Comparison of ENCODE assay signal across 1 cellular context in the genomic region with DNA sequence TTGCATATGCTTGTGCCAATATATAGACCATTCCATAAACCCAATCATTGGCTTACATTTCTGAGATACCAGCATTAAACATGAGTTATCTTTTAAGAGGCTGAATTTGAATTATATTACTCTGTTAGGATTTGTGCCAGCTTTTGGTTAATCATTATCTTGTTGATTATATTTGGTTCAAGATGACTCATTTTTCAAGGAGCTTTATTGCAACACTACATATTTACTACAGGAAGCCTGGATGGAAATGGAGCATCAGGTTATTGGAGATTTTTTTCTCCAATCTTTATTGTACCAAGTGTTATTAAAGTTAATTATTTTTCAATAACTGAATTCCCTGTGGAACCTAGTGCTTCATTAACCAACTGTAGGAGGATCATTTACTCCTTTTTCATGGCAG.
TF ChIP-seq lines count a peak whose summit lies in the region.

No MANE protein-coding gene starts in this region.

TF ChIP-seq in HepG2, 621 proteins besides CTCF, POLR2A, EP300 and RAD21 (continued from another document and continues in another):
- TF ChIP-seq ARID5B (CRISPR knock-in tag; IDR thresholded peaks at IDR 0.05) = peak; percentile 96
- TF ChIP-seq, protein P1, sequence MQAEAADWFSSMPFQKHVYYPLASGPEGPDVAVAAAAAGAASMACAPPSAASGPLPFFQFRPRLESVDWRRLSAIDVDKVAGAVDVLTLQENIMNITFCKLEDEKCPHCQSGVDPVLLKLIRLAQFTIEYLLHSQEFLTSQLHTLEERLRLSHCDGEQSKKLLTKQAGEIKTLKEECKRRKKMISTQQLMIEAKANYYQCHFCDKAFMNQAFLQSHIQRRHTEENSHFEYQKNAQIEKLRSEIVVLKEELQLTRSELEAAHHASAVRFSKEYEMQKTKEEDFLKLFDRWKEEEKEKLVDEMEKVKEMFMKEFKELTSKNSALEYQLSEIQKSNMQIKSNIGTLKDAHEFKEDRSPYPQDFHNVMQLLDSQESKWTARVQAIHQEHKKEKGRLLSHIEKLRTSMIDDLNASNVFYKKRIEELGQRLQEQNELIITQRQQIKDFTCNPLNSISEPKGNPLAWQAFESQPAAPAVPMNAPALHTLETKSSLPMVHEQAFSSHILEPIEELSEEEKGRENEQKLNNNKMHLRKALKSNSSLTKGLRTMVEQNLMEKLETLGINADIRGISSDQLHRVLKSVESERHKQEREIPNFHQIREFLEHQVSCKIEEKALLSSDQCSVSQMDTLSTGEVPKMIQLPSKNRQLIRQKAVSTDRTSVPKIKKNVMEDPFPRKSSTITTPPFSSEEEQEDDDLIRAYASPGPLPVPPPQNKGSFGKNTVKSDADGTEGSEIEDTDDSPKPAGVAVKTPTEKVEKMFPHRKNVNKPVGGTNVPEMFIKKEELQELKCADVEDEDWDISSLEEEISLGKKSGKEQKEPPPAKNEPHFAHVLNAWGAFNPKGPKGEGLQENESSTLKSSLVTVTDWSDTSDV (CRISPR knock-in tag; IDR thresholded peaks at IDR 0.05) = no peak
- peak; percentile 41 for TF ChIP-seq ASH2L (IDR thresholded peaks at IDR 0.05; ENCODE audit: insufficient read length, low read depth, low read length)
- TF ChIP-seq XBP1 (CRISPR knock-in tag; IDR thresholded peaks at IDR 0.05) = no peak
- TF ChIP-seq PITX1 (CRISPR knock-in tag; IDR thresholded peaks at IDR 0.05) = no peak
- peak; percentile 99 for TF ChIP-seq NFIC (IDR thresholded peaks at IDR 0.05; ENCODE audit: low read length)
- TF ChIP-seq SOX5 (CRISPR knock-in tag; IDR thresholded peaks at IDR 0.05; ENCODE audit: borderline replicate concordance) = peak; percentile 79; the same call in 1 of the 2 replicates
- TF ChIP-seq ARID2 (CRISPR knock-in tag; IDR thresholded peaks at IDR 0.05; ENCODE audit: borderline replicate concordance) = no peak
- TF ChIP-seq PAX8 (CRISPR knock-in tag; IDR thresholded peaks at IDR 0.05; ENCODE audit: borderline replicate concordance) = no peak
- TF ChIP-seq ZNF747 (CRISPR knock-in tag; IDR thresholded peaks at IDR 0.05; ENCODE audit: borderline replicate concordance) = no peak
- peak; percentile 96 for TF ChIP-seq CEBPB (IDR thresholded peaks at IDR 0.05; ENCODE audit: borderline replicate concordance, low read depth, low read length)
- no peak for TF ChIP-seq MTERF4 (CRISPR knock-in tag; IDR thresholded peaks at IDR 0.05)
- TF ChIP-seq NR2C2 (CRISPR knock-in tag; IDR thresholded peaks at IDR 0.05; ENCODE audit: borderline replicate concordance) = peak; percentile 36; the same call in 1 of the 2 replicates
- no peak for TF ChIP-seq ZNF430 (CRISPR knock-in tag; IDR thresholded peaks at IDR 0.05)
- no peak for TF ChIP-seq ZFX (CRISPR knock-in tag; IDR thresholded peaks at IDR 0.05; ENCODE audit: low read depth)
- no peak for TF ChIP-seq TBX2 (CRISPR knock-in tag; IDR thresholded peaks at IDR 0.05; ENCODE audit: borderline replicate concordance)
- no peak for TF ChIP-seq NR0B2 (CRISPR knock-in tag; IDR thresholded peaks at IDR 0.05)
- no peak for TF ChIP-seq NKX3-1 (CRISPR knock-in tag; IDR thresholded peaks at IDR 0.05)
- 0 out of 2 replicates have a peak, but pooled peaks have one; percentile 73 for TF ChIP-seq JUN (CRISPR knock-in tag; IDR thresholded peaks at IDR 0.05)
- no peak for TF ChIP-seq TGIF2 (CRISPR knock-in tag; IDR thresholded peaks at IDR 0.05)
- no peak for TF ChIP-seq RAD51 (IDR thresholded peaks at IDR 0.05; ENCODE audit: borderline replicate concordance)
- TF ChIP-seq ZNF773 (CRISPR knock-in tag; IDR thresholded peaks at IDR 0.05; ENCODE audit: borderline replicate concordance) = no peak
- no peak for TF ChIP-seq TMF1 (CRISPR knock-in tag; IDR thresholded peaks at IDR 0.05; ENCODE audit: low read depth)
- TF ChIP-seq BRF2 (CRISPR knock-in tag; IDR thresholded peaks at IDR 0.05) = 0 out of 2 replicates have a peak, but pooled peaks have one; percentile 16
- TF ChIP-seq ZC3H13 (CRISPR knock-in tag; IDR thresholded peaks at IDR 0.05) = no peak
- TF ChIP-seq TSC22D2 (CRISPR knock-in tag; IDR thresholded peaks at IDR 0.05; ENCODE audit: borderline replicate concordance) = no peak
- TF ChIP-seq, protein P2, sequence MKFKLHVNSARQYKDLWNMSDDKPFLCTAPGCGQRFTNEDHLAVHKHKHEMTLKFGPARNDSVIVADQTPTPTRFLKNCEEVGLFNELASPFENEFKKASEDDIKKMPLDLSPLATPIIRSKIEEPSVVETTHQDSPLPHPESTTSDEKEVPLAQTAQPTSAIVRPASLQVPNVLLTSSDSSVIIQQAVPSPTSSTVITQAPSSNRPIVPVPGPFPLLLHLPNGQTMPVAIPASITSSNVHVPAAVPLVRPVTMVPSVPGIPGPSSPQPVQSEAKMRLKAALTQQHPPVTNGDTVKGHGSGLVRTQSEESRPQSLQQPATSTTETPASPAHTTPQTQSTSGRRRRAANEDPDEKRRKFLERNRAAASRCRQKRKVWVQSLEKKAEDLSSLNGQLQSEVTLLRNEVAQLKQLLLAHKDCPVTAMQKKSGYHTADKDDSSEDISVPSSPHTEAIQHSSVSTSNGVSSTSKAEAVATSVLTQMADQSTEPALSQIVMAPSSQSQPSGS (CRISPR knock-in tag; IDR thresholded peaks at IDR 0.05) = peak; percentile 90; the same call in 1 of the 2 replicates
- no peak for TF ChIP-seq RFXAP (CRISPR knock-in tag; IDR thresholded peaks at IDR 0.05; ENCODE audit: borderline replicate concordance)
- peak; percentile 89; the same call in 1 of the 2 replicates for TF ChIP-seq HMG20A (CRISPR knock-in tag; IDR thresholded peaks at IDR 0.05; ENCODE audit: borderline replicate concordance)
- TF ChIP-seq, protein P3, sequence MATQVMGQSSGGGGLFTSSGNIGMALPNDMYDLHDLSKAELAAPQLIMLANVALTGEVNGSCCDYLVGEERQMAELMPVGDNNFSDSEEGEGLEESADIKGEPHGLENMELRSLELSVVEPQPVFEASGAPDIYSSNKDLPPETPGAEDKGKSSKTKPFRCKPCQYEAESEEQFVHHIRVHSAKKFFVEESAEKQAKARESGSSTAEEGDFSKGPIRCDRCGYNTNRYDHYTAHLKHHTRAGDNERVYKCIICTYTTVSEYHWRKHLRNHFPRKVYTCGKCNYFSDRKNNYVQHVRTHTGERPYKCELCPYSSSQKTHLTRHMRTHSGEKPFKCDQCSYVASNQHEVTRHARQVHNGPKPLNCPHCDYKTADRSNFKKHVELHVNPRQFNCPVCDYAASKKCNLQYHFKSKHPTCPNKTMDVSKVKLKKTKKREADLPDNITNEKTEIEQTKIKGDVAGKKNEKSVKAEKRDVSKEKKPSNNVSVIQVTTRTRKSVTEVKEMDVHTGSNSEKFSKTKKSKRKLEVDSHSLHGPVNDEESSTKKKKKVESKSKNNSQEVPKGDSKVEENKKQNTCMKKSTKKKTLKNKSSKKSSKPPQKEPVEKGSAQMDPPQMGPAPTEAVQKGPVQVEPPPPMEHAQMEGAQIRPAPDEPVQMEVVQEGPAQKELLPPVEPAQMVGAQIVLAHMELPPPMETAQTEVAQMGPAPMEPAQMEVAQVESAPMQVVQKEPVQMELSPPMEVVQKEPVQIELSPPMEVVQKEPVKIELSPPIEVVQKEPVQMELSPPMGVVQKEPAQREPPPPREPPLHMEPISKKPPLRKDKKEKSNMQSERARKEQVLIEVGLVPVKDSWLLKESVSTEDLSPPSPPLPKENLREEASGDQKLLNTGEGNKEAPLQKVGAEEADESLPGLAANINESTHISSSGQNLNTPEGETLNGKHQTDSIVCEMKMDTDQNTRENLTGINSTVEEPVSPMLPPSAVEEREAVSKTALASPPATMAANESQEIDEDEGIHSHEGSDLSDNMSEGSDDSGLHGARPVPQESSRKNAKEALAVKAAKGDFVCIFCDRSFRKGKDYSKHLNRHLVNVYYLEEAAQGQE (IDR thresholded peaks at IDR 0.05; ENCODE audit: borderline replicate concordance in 1 of 2, low read depth in 1 of 2, low read length in 2 of 2) = peak in 1 of 2 experiments; percentile 70; a peak in 1 of 4 replicates
- TF ChIP-seq ZSCAN12 (CRISPR knock-in tag; IDR thresholded peaks at IDR 0.05) = no peak
- no peak for TF ChIP-seq MAF1 (CRISPR knock-in tag; IDR thresholded peaks at IDR 0.05; ENCODE audit: borderline replicate concordance)
- TF ChIP-seq ZNF24 (IDR thresholded peaks at IDR 0.05) = no peak
- TF ChIP-seq SP5 (CRISPR knock-in tag; IDR thresholded peaks at IDR 0.05; ENCODE audit: borderline replicate concordance, low read depth) = no peak
- peak; percentile 55; the same call in 1 of the 2 replicates for TF ChIP-seq FOXP1 (IDR thresholded peaks at IDR 0.05)
- peak; percentile 98 for TF ChIP-seq FOXP1 (CRISPR knock-in tag; IDR thresholded peaks at IDR 0.05)
- TF ChIP-seq ZIK1 (CRISPR knock-in tag; IDR thresholded peaks at IDR 0.05; ENCODE audit: borderline replicate concordance, low read depth) = no peak
- TF ChIP-seq, protein P4, sequence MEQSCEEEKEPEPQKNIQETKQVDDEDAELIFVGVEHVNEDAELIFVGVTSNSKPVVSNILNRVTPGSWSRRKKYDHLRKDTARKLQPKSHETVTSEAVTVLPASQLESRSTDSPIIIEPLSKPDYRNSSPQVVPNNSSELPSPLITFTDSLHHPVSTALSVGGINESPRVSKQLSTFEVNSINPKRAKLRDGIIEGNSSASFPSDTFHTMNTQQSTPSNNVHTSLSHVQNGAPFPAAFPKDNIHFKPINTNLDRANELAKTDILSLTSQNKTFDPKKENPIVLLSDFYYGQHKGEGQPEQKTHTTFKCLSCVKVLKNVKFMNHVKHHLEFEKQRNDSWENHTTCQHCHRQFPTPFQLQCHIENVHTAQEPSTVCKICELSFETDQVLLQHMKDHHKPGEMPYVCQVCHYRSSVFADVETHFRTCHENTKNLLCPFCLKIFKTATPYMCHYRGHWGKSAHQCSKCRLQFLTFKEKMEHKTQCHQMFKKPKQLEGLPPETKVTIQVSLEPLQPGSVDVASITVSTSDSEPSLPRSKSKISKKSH (CRISPR knock-in tag; IDR thresholded peaks at IDR 0.05; ENCODE audit: borderline replicate concordance) = no peak
- no peak for TF ChIP-seq SKI (IDR thresholded peaks at IDR 0.05; ENCODE audit: partially characterized antibody)
- TF ChIP-seq EHMT2 (IDR thresholded peaks at IDR 0.05; ENCODE audit: borderline replicate concordance, low read depth, low read length) = peak; percentile 28; the same call in 1 of the 2 replicates
- no peak for TF ChIP-seq HBP1 (CRISPR knock-in tag; IDR thresholded peaks at IDR 0.05; ENCODE audit: low read depth)
- TF ChIP-seq, protein P5, sequence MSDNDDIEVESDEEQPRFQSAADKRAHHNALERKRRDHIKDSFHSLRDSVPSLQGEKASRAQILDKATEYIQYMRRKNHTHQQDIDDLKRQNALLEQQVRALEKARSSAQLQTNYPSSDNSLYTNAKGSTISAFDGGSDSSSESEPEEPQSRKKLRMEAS (IDR thresholded peaks at IDR 0.05) = no peak
- TF ChIP-seq ZNF605 (CRISPR knock-in tag; IDR thresholded peaks at IDR 0.05) = no peak
- TF ChIP-seq TOE1 (CRISPR knock-in tag; IDR thresholded peaks at IDR 0.05) = no peak
